8 cellular contexts compared by ENCODE assay signal in the genomic region with DNA sequence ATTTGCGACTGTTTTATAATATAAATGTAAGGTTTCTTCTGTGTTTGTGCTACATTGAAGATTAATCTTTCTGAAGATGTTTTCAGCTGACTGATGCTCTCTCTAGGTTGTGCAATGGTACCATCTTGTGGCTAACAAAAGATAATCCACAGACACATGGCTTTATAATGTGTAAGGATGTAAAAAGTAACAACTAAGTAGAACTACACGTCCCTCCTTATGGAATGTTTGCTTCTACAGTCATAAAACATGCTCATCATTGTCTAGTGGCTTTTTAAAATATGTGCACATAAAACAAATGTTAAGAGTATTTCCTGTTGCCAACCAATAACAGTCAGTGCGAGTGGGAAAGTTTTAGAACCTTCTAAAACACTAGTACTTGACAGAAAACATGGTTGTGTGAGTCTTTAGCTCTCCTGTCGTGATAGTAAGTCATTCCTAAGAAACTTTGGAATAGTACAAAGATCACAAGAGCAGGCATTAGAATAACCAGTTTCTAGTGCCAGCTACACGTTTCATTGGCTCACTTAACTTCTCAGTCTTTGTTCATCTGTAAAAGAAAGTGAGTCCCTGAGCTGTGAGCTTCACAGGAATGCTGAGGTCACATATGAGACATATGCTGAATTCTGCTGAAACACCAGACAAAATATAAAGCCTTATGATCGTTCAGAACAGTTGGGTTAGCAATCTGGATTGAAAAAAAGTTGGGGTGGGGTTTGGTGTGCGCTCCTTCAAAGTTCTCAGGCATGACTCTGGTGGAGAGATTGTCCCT.
DNase-seq lines count a peak whose midpoint lies in the region; ATAC-seq and TF ChIP-seq lines count a peak whose summit lies in the region.

No MANE protein-coding gene starts in this region.

- no peak overlapping the region for H3K27ac ChIP-seq in SU-DHL-6 (ENCODE audit: low read depth, low read length)

- no peak overlapping the region for H3K9ac ChIP-seq in SU-DHL-6 (ENCODE audit: low read length)

- DNase-seq in ACHN (peak; percentile 40), HFF-Myc (ENCODE audit: extremely low read depth, low read depth) (peak; percentile 39), glomerular endothelial cell (ENCODE audit: extremely low read depth, low read depth, low spot score) (peak; percentile 22), superior temporal gyrus (ENCODE audit: extremely low spot score) (peak; percentile 71), GDM1 (lab: John Stamatoyannopoulos, UW) (no peak)

- in situ Hi-C loops in ACHN (cut with HindIII; ENCODE audit: low pct_ligation_motif_present, low pct_unique_long_range_greater_than_20kb, low sequenced_read_pairs): no loop called here

- no peak overlapping the region for H2AFZ ChIP-seq in SU-DHL-6 (ENCODE audit: low read depth, low read length, severe bottlenecking)

- TF ChIP-seq CTCF in HFF-Myc (IDR thresholded peaks at IDR 0.05; ENCODE audit: low read depth, low read length, missing control alignments) (peak; percentile 37), SU-DHL-6 (IDR thresholded peaks at IDR 0.05; ENCODE audit: insufficient read depth, low read length, poor library complexity, severe bottlenecking) (peak; percentile 15)

- no peak overlapping the region for H3K4me3 ChIP-seq in HFF-Myc (replicated peaks; ENCODE audit: low read depth, low read length)
- no peak overlapping the region for H3K4me3 ChIP-seq in SU-DHL-6 (ENCODE audit: insufficient read depth, low read length, poor library complexity, severe bottlenecking)

- no peaks in the 10 kb centered on the region for H3K9me3 ChIP-seq in SU-DHL-6 (ENCODE audit: insufficient read depth, low read length)

- H3K4me2 ChIP-seq in SU-DHL-6 (ENCODE audit: low read depth, low read length, poor library complexity, severe bottlenecking): no peak overlapping the region

- no peaks in the 10 kb centered on the region for H3K36me3 ChIP-seq in SU-DHL-6 (ENCODE audit: low read length)

- H3K27me3 ChIP-seq in SU-DHL-6 (ENCODE audit: low read length): no peaks in the 10 kb centered on the region

- no peaks in the 10 kb centered on the region for H3K9me2 ChIP-seq in SU-DHL-6 (replicated peaks; ENCODE audit: insufficient read depth, low read length)

- no peak for ATAC-seq in HG03095 (IDR thresholded peaks at IDR 0.05; ENCODE audit: unreplicated experiment)
- no peak for ATAC-seq in HG02840 (IDR thresholded peaks at IDR 0.05; ENCODE audit: low FRiP score, unreplicated experiment)

- H3K79me2 ChIP-seq in SU-DHL-6 (ENCODE audit: insufficient read depth, low read length): no peaks in the 10 kb centered on the region

- no peaks in the 10 kb centered on the region for H3F3A ChIP-seq in SU-DHL-6 (ENCODE audit: insufficient read depth)

- no peaks in the 10 kb centered on the region for H4K20me1 ChIP-seq in SU-DHL-6 (ENCODE audit: low read depth, low read length)
